ENCODE assay signal across 8 cellular contexts in genomic region chr10:79152423-79152817, GRCh38.
DNase-seq lines count a peak whose midpoint lies in the region; ATAC-seq, FAIRE-seq and TF ChIP-seq lines count a peak whose summit lies in the region.

No MANE protein-coding gene starts in this region.

- TF ChIP-seq POLR2A in GM12891 (IDR thresholded peaks at IDR 0.05; ENCODE audit: low read depth, low read length) = no peak

- H3K36me3 ChIP-seq in upper lobe of right lung = no peaks in the 10 kb centered on the region

- peaks cover 18% of the 10 kb centered on the region for H3K4me1 Mint-ChIP-seq in T-helper 1 cell treated with Interleukin-12 subunit alpha and Interleukin-12 subunit beta and Interleukin-4 antibody, amounts not matched to agents 30 μg/mL and 1 μg/mL, for 36 hours (ENCODE audit: low read depth)
- H3K4me1 Mint-ChIP-seq in MCF 10A (ENCODE audit: insufficient read depth, unreplicated experiment) = peaks cover 58% of the 10 kb centered on the region
- H3K4me1 Mint-ChIP-seq in mesothelial cell of epicardium = peaks cover 51% of the 10 kb centered on the region

- H3K27ac ChIP-seq in upper lobe of right lung = peak overlapping the region; percentile 92

- CTCF ChIA-PET in MCF 10A (lab: Yijun Ruan, JAX) = interaction anchor here (0.6 to 2.0 kb wide), 6 partner anchors 43 to 351 kb away, joined by 3 to 11 read pairs (median 4); no protein-coding TSS in a partner anchor

- H3K27me3 Mint-ChIP-seq in T-helper 1 cell treated with Interleukin-12 subunit alpha and Interleukin-12 subunit beta and Interleukin-4 antibody, amounts not matched to agents 30 μg/mL and 1 μg/mL, for 36 hours (ENCODE audit: low read depth) = no peaks in the 10 kb centered on the region
- H3K27me3 Mint-ChIP-seq in MCF 10A (ENCODE audit: insufficient read depth, unreplicated experiment) = no peaks in the 10 kb centered on the region
- no peaks in the 10 kb centered on the region for H3K27me3 Mint-ChIP-seq in mesothelial cell of epicardium (ENCODE audit: low read depth)

- H3K4me1 ChIP-seq in upper lobe of right lung = peaks cover 89% of the 10 kb centered on the region

- ATAC-seq in upper lobe of right lung (no peak), HG02981 (IDR thresholded peaks at IDR 0.05; ENCODE audit: unreplicated experiment) (no peak)

- H3K4me3 ChIP-seq in upper lobe of right lung = no peak overlapping the region

- intact Hi-C loops in MCF 10A (cut with micrococcal nuclease) (no loop called here), upper lobe of right lung (cut with DNase I) (no loop called here)

- FAIRE-seq in GM12891 (lab: Jason Lieb, UNC) = no peak

- no peak overlapping the region for H3K4me3 Mint-ChIP-seq in T-helper 1 cell treated with Interleukin-12 subunit alpha and Interleukin-12 subunit beta and Interleukin-4 antibody, amounts not matched to agents 30 μg/mL and 1 μg/mL, for 36 hours
- peak overlapping the region; percentile 29 for H3K4me3 Mint-ChIP-seq in MCF 10A (ENCODE audit: unreplicated experiment)
- H3K4me3 Mint-ChIP-seq in mesothelial cell of epicardium = no peak overlapping the region

- DNase-seq in T-helper 1 cell (no peak), MCF 10A (ENCODE audit: unreplicated experiment) (no peak), mesothelial cell of epicardium (ENCODE audit: low spot score in 2 of 2, unreplicated experiment in 2 of 2) (no peak), upper lobe of right lung (no peak), dermis blood vessel endothelial cell (no peak), GM12891 (ENCODE audit: insufficient read length, low spot score) (no peak)

- H3K9me3 Mint-ChIP-seq in T-helper 1 cell treated with Interleukin-12 subunit alpha and Interleukin-12 subunit beta and Interleukin-4 antibody, amounts not matched to agents 30 μg/mL and 1 μg/mL, for 36 hours = no peaks in the 10 kb centered on the region
- no peaks in the 10 kb centered on the region for H3K9me3 Mint-ChIP-seq in MCF 10A (ENCODE audit: unreplicated experiment)
- no peaks in the 10 kb centered on the region for H3K9me3 Mint-ChIP-seq in mesothelial cell of epicardium

- H3K36me3 Mint-ChIP-seq in T-helper 1 cell treated with Interleukin-12 subunit alpha and Interleukin-12 subunit beta and Interleukin-4 antibody, amounts not matched to agents 30 μg/mL and 1 μg/mL, for 36 hours (ENCODE audit: low read depth) = no peaks in the 10 kb centered on the region
- peaks cover 6% of the 10 kb centered on the region for H3K36me3 Mint-ChIP-seq in MCF 10A (ENCODE audit: insufficient read depth, unreplicated experiment)
- H3K36me3 Mint-ChIP-seq in mesothelial cell of epicardium = no peaks in the 10 kb centered on the region

- no peaks in the 10 kb centered on the region for H3K27me3 ChIP-seq in upper lobe of right lung

- no TSS peak for BruUV-seq in MCF 10A (replicated peaks; lab: Mats Ljungman, UMichigan)

- TF ChIP-seq CTCF in MCF 10A (IDR thresholded peaks at IDR 0.05; ENCODE audit: unreplicated experiment) = no peak
- TF ChIP-seq CTCF in mesothelial cell of epicardium (IDR thresholded peaks at IDR 0.05; ENCODE audit: unreplicated experiment) = no peak
- no peak for TF ChIP-seq CTCF in upper lobe of right lung (IDR thresholded peaks at IDR 0.05)

- H3K9me3 ChIP-seq in upper lobe of right lung = no peaks in the 10 kb centered on the region

- POLR2A ChIA-PET in MCF 10A (lab: Yijun Ruan, JAX) = interaction anchor here (0.6 to 1.1 kb wide), 3 partner anchors 19 to 64 kb away, joined by 3 read pairs; no protein-coding TSS in a partner anchor

- H3K27ac Mint-ChIP-seq in T-helper 1 cell treated with Interleukin-12 subunit alpha and Interleukin-12 subunit beta and Interleukin-4 antibody, amounts not matched to agents 30 μg/mL and 1 μg/mL, for 36 hours = peak overlapping the region; percentile 20
- peak overlapping the region; percentile 89 for H3K27ac Mint-ChIP-seq in MCF 10A (ENCODE audit: low read depth, unreplicated experiment)
- H3K27ac Mint-ChIP-seq in mesothelial cell of epicardium = peak overlapping the region; percentile 91

TF ChIP-seq in GM12891, 5 proteins besides CTCF, POLR2A, EP300 and RAD21:
- TF ChIP-seq POLR2AphosphoS5 (IDR thresholded peaks at IDR 0.05; ENCODE audit: low read depth, low read length) (no peak), PAX5 (IDR thresholded peaks at IDR 0.05; ENCODE audit: insufficient read depth, low read length, severe bottlenecking) (no peak), POU2F2 (IDR thresholded peaks at IDR 0.05; ENCODE audit: low read depth, low read length) (no peak), SPI1 (IDR thresholded peaks at IDR 0.05; ENCODE audit: low read depth, low read length) (no peak), TAF1 (IDR thresholded peaks at IDR 0.05; ENCODE audit: low read depth, low read length) (no peak)

Comparison
In these comparisons a context has a peak if more than half of its experiments do, and no peak if none do; other contexts are left out.
1. H3K27ac Mint-ChIP-seq: peak in every context shown above with its lines; median percentile 91 in mesothelial cell of epicardium; 89 in MCF 10A; 20 in T-helper 1 cell treated with Interleukin-12 subunit alpha and Interleukin-12 subunit beta and Interleukin-4 antibody, amounts not matched to agents 30 μg/mL and 1 μg/mL, for 36 hours.